In genomic region chr7:78605131-78605530, GRCh38 we compare ENCODE assay signal across 19 cellular contexts.
"Had no signal": no experiment of that assay in that cellular context is flagged by ENCODE, and none has a peak within 500 bp of the region (broad histone marks: within the 10 kb centered on the region; RNA-seq: fewer than 3 reads in every experiment).

No MANE protein-coding gene starts in this region.

- H3K4me1 ChIP-seq: body of pancreas, psoas muscle, sigmoid colon had no signal

- H3K27me3 ChIP-seq: body of pancreas, sigmoid colon had no signal

- H3K36me3 ChIP-seq: sigmoid colon had no signal

- FAIRE-seq: endothelial cell of umbilical vein, TTC549 had no signal

- DNase-seq: activated CD4-positive, alpha-beta T cell treated with anti-CD3 and anti-CD28 coated beads, Interleukin-2, amount 50 U/mL, for 1 hour; activated naive CD4-positive, alpha-beta T cell treated with anti-CD3 and anti-CD28 coated beads, Interleukin-2, amount 50 U/mL, for 16 hours; body of pancreas; central memory CD4-positive, alpha-beta T cell; effector CD4-positive, alpha-beta T cell; glutamatergic neuron; immature natural killer cell; left cardiac atrium; nephron progenitor cell; psoas muscle; sigmoid colon; stimulated activated CD4-positive, alpha-beta T cell treated with anti-CD3 and anti-CD28 coated beads, Interleukin-2, amount 100 ng/mL, for 48 hours; stimulated activated CD8-positive, alpha-beta memory T cell treated with anti-CD3 and anti-CD28 coated beads, Interleukin-4, amount 100 ng/mL, for 48 hours; stimulated activated naive CD8-positive, alpha-beta T cell treated with anti-CD3 and anti-CD28 coated beads, Interleukin-15, Interleukin-2, amounts not matched to agents 100 U/mL and 50 U/mL, for 24 hours; T-helper 17 cell had no signal

- H3K4me3 Mint-ChIP-seq: immature natural killer cell, nephron progenitor cell, T-helper 17 cell had no signal

- H3K9me3 Mint-ChIP-seq: activated T-helper 2 cell treated with anti-CD3 and anti-CD28 coated beads, Interferon-gamma antibody, Interleukin-2, Interleukin-4, amounts not matched to agents 10 μg/mL and 5 μg/mL and 100 μg/mL, durations not matched to agents 14 hours and 24 hours and 36 hours; nephron progenitor cell had no signal

- H3K27ac Mint-ChIP-seq: activated T-helper 2 cell treated with anti-CD3 and anti-CD28 coated beads, Interferon-gamma antibody, Interleukin-2, Interleukin-4, amounts not matched to agents 10 μg/mL and 5 μg/mL and 100 μg/mL, durations not matched to agents 14 hours and 24 hours and 36 hours; immature natural killer cell; nephron progenitor cell; T-helper 17 cell had no signal

- H3K9me3 ChIP-seq: body of pancreas, psoas muscle, sigmoid colon had no signal

- H3K27ac ChIP-seq: body of pancreas, coronary artery, psoas muscle, sigmoid colon had no signal

- H3K4me3 ChIP-seq: body of pancreas, coronary artery, psoas muscle, sigmoid colon had no signal

- ATAC-seq: body of pancreas; left cardiac atrium; psoas muscle; stimulated activated naive CD8-positive, alpha-beta T cell treated with anti-CD3 and anti-CD28 coated beads, Interleukin-15, Interleukin-2, amounts not matched to agents 100 U/mL and 50 U/mL, for 24 hours; T-helper 17 cell had no signal

- H3K4me1 Mint-ChIP-seq: immature natural killer cell, nephron progenitor cell, T-helper 17 cell had no signal

- H3K27me3 Mint-ChIP-seq: T-helper 17 cell had no signal

- H3K36me3 Mint-ChIP-seq: immature natural killer cell had no signal
